15 cellular contexts compared by ENCODE assay signal in the genomic region with DNA sequence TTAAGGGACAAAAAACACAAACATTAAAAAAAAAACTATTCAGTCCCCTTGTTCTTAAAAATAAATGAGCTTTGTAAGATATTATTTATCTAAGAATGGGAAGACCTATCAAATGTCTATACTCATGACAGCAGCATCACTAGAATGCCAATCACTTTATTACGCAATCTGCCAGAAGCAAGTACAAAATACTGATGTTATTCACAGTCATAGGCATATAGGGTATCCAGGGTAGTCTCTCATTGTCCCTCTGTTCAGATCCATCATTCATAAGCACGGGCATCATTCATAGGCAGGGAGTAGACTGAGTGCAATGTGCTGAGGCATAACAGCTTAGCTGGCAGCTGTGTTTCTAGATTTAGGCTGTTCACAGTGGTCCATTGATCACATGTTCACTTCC.
DNase-seq lines count a peak whose midpoint lies in the region; ATAC-seq and TF ChIP-seq lines count a peak whose summit lies in the region.
"Had no signal": no experiment of that assay in that cellular context is flagged by ENCODE, and none has a peak within 500 bp of the region (broad histone marks: within the 10 kb centered on the region; RNA-seq: fewer than 3 reads in every experiment).

No MANE protein-coding gene starts in this region.

- H3K9me2 ChIP-seq in neural cell (ENCODE audit: insufficient read depth, low read length), result no peaks in the 10 kb centered on the region

- dilution Hi-C loops in IMR-90 (cut with HindIII; ENCODE audit: low sequenced_read_pairs, unreplicated experiment), result no loop called here

- WGBS in IMR-90 (ENCODE audit: extremely low coverage in 2 of 2, insufficient read length in 1 of 2), 2 experiments, result no CpG with 5 or more reads among the region's 2 CpGs
- WGBS in heart left ventricle, 4 donors, result 42 to 45% (median 43%) methylated on average over 2 of the region's 2 CpGs

- H2BK120ac ChIP-seq in IMR-90 (ENCODE audit: low read depth, low read length), result no peak overlapping the region

- no peak overlapping the region for H4K8ac ChIP-seq in IMR-90 (ENCODE audit: low read depth in 2 of 2, low read length in 2 of 2)

- H3K56ac ChIP-seq in IMR-90 (ENCODE audit: extremely low read depth, insufficient read depth, low read length), result no peak overlapping the region

- TF ChIP-seq RAD21 in IMR-90 (IDR thresholded peaks at IDR 0.05; ENCODE audit: low read length) (no peak), neural cell (conservative IDR thresholded peaks at IDR 0.05) (no peak)

- no peak for TF ChIP-seq CTCF in IMR-90 (conservative IDR thresholded peaks at IDR 0.05; ENCODE audit: low read depth, low read length)
- TF ChIP-seq CTCF in neural cell (IDR thresholded peaks at IDR 0.05; ENCODE audit: poor library complexity, severe bottlenecking), result no peak
- TF ChIP-seq CTCF in heart left ventricle (IDR thresholded peaks at IDR 0.05), result no peak

- no peaks in the 10 kb centered on the region for H3K9me1 ChIP-seq in IMR-90 (ENCODE audit: insufficient read depth, low read length)

- H2AFZ ChIP-seq in IMR-90 (replicated peaks; ENCODE audit: low read length, poor library complexity), result no peak overlapping the region
- no peak overlapping the region for H2AFZ ChIP-seq in neural cell (ENCODE audit: low read depth, low read length)

- H3K4me1 ChIP-seq in IMR-90 (ENCODE audit: control insufficient read depth, insufficient read depth, low read length) (no peaks in the 10 kb centered on the region), heart left ventricle (no peaks in the 10 kb centered on the region)

- H3F3A ChIP-seq in neural cell (ENCODE audit: insufficient read depth, low read length, poor library complexity, severe bottlenecking), result peaks cover 4% of the 10 kb centered on the region

- H3K9me3 ChIP-seq in IMR-90 (ENCODE audit: control insufficient read depth, insufficient read depth, low read length) (peaks cover 2% of the 10 kb centered on the region), neural cell (ENCODE audit: low read length) (no peaks in the 10 kb centered on the region), heart left ventricle (no peaks in the 10 kb centered on the region)

- H4K5ac ChIP-seq in IMR-90 (ENCODE audit: low read depth, low read length), result no peak overlapping the region

- no peak overlapping the region for H4K91ac ChIP-seq in IMR-90 (ENCODE audit: insufficient read depth, low read depth, low read length)

- in situ Hi-C loops in IMR-90 (cut with MboI; ENCODE audit: low sequenced_read_pairs), result no loop called here

- no peak for DNase-seq in IMR-90
- peak; percentile 5 for DNase-seq in LHCN-M2 (ENCODE audit: low read depth)
- DNase-seq in stimulated activated CD4-positive, alpha-beta T cell treated with anti-CD3 and anti-CD28 coated beads, Interleukin-12 subunit alpha, Interleukin-12 subunit beta, amount 100 ng/mL, for 4 hours, result no peak
- no peak for DNase-seq in NCI-H1436 treated with DMSO at 0.1 percent for 48 hours (lab: John Stamatoyannopoulos, UW)
- DNase-seq in heart left ventricle, result no peak
- DNase-seq: ACHN; CD4-positive, alpha-beta memory T cell; DMS153; DMS79; GDM1; GOT3; H7 had no signal

- H3K27me3 ChIP-seq in IMR-90 (ENCODE audit: control insufficient read depth, insufficient read depth, low read length) (no peaks in the 10 kb centered on the region), neural cell (ENCODE audit: insufficient read depth, low read depth, low read length) (no peaks in the 10 kb centered on the region), heart left ventricle (no peaks in the 10 kb centered on the region)

- H3K18ac ChIP-seq in IMR-90 (ENCODE audit: low read depth, low read length), result no peak overlapping the region

- no peaks in the 10 kb centered on the region for H3K79me2 ChIP-seq in neural cell (replicated peaks; ENCODE audit: insufficient read depth, low read length)

- no peaks in the 10 kb centered on the region for H4K20me1 ChIP-seq in IMR-90 (ENCODE audit: insufficient read depth, low read length)
- H4K20me1 ChIP-seq in neural cell (ENCODE audit: insufficient read depth), result no peaks in the 10 kb centered on the region

- H2BK5ac ChIP-seq in IMR-90 (ENCODE audit: low read depth, low read length, poor library complexity, severe bottlenecking), result no peak overlapping the region

- intact Hi-C loops in IMR-90 (cut with micrococcal nuclease), result no loop called here
- intact Hi-C loops in heart left ventricle (cut with DNase I), result no loop called here

- H2BK15ac ChIP-seq in IMR-90 (ENCODE audit: low read depth, low read length), result no peak overlapping the region

- H3K27ac ChIP-seq in IMR-90 (ENCODE audit: insufficient read depth, low read length) (no peak overlapping the region), neural cell (ENCODE audit: low read length) (no peak overlapping the region), heart left ventricle (no peak overlapping the region)
- H3K27ac ChIP-seq: C4-2B had no signal

- H3K9ac ChIP-seq in IMR-90 (ENCODE audit: low read depth, low read length) (no peak overlapping the region), neural cell (ENCODE audit: low read length) (no peak overlapping the region)

- TF ChIP-seq POLR2A in IMR-90 (IDR thresholded peaks at IDR 0.05; ENCODE audit: low read depth, low read length), result no peak
- TF ChIP-seq POLR2A in heart left ventricle (IDR thresholded peaks at IDR 0.05), result no peak

- H3K36me3 ChIP-seq in IMR-90 (ENCODE audit: control insufficient read depth, insufficient read depth, low read length) (no peaks in the 10 kb centered on the region), neural cell (ENCODE audit: insufficient read depth, low read length) (no peaks in the 10 kb centered on the region), heart left ventricle (no peaks in the 10 kb centered on the region)

- H2AK9ac ChIP-seq in IMR-90 (replicated peaks; ENCODE audit: low read depth, low read length, poor library complexity), result no peak overlapping the region

- no peaks in the 10 kb centered on the region for H3K79me1 ChIP-seq in IMR-90 (ENCODE audit: low read depth in 1 of 2, low read length in 2 of 2)

- peak; percentile 84 for TF ChIP-seq EP300 in neural cell (conservative IDR thresholded peaks at IDR 0.05; ENCODE audit: poor library complexity, severe bottlenecking)

- POLR2A ChIA-PET in IMR-90 (lab: Charles Lee; ENCODE audit: unreplicated experiment), result no interaction called here

- ATAC-seq in IMR-90 (ENCODE audit: low read depth), result no peak
- ATAC-seq in heart left ventricle, result no peak
- ATAC-seq: HCT116 had no signal

- H3K4me2 ChIP-seq in IMR-90 (ENCODE audit: low read depth, low read length) (no peak overlapping the region), neural cell (ENCODE audit: low read length) (no peak overlapping the region)

- H3K4me3 ChIP-seq in IMR-90 (ENCODE audit: insufficient read depth, low read depth, low read length), result no peak overlapping the region
- H3K4me3 ChIP-seq in neural cell (ENCODE audit: low read length), result no peak overlapping the region
- no peak overlapping the region for H3K4me3 ChIP-seq in heart left ventricle

- H2AK5ac ChIP-seq in IMR-90 (ENCODE audit: low read depth, low read length), result no peak overlapping the region

- CTCF ChIA-PET in IMR-90 (lab: Yijun Ruan, JAX), result no interaction called here

- H3K14ac ChIP-seq in IMR-90 (replicated peaks; ENCODE audit: low read depth, low read length), result no peak overlapping the region

- no peak overlapping the region for H2BK20ac ChIP-seq in IMR-90 (ENCODE audit: low read depth, low read length)

- BruUV-seq in IMR-90 (replicated peaks; lab: Mats Ljungman, UMichigan), result no TSS peak

- no peak overlapping the region for H3K4ac ChIP-seq in IMR-90 (ENCODE audit: low read depth, low read length)

- H3K23ac ChIP-seq in IMR-90 (ENCODE audit: low read depth, low read length), result no peak overlapping the region

TF ChIP-seq in IMR-90, 13 proteins besides CTCF, POLR2A, EP300 and RAD21:
- TF ChIP-seq MAFK (IDR thresholded peaks at IDR 0.05; ENCODE audit: low read depth, low read length), result no peak
- no peak for TF ChIP-seq RCOR1 (IDR thresholded peaks at IDR 0.05; ENCODE audit: insufficient replicate concordance, low read length)
- TF ChIP-seq, protein P1, sequence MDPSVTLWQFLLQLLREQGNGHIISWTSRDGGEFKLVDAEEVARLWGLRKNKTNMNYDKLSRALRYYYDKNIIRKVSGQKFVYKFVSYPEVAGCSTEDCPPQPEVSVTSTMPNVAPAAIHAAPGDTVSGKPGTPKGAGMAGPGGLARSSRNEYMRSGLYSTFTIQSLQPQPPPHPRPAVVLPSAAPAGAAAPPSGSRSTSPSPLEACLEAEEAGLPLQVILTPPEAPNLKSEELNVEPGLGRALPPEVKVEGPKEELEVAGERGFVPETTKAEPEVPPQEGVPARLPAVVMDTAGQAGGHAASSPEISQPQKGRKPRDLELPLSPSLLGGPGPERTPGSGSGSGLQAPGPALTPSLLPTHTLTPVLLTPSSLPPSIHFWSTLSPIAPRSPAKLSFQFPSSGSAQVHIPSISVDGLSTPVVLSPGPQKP (IDR thresholded peaks at IDR 0.05; ENCODE audit: borderline replicate concordance, low read depth, low read length), result no peak
- TF ChIP-seq CEBPB (IDR thresholded peaks at IDR 0.05; ENCODE audit: low read depth, low read length), result peak; percentile 66
- TF ChIP-seq BHLHE40 (IDR thresholded peaks at IDR 0.05; ENCODE audit: low read depth, low read length), result no peak
- TF ChIP-seq FOS (IDR thresholded peaks at IDR 0.05; ENCODE audit: low read depth, low read length), result no peak
- no peak for TF ChIP-seq NFE2L2 (IDR thresholded peaks at IDR 0.05; ENCODE audit: low read depth, low read length)

TF ChIP-seq in neural cell, 6 proteins besides CTCF, POLR2A, EP300 and RAD21 (continues in another document):
- TF ChIP-seq SMC3 (conservative IDR thresholded peaks at IDR 0.05; ENCODE audit: poor library complexity) (no peak), TAF1 (IDR thresholded peaks at IDR 0.05; ENCODE audit: low read depth) (no peak), POLR2AphosphoS5 (IDR thresholded peaks at IDR 0.05) (no peak)
